In genomic region chr3:42556089-42556632, GRCh38 we compare ENCODE assay signal across 11 cellular contexts. TPM values are rescaled to one million over a fixed set of nuclear protein-coding genes. Genes with fewer than 3 reads are reported as not detected.
A peak's percentile ranks its signal among the peaks of the same experiment; 100 is the strongest.
DNase-seq lines count a peak whose midpoint lies in the region; ATAC-seq and TF ChIP-seq lines count a peak whose summit lies in the region.
"Had no signal": no experiment of that assay in that cellular context is flagged by ENCODE, and none has a peak within 500 bp of the region (broad histone marks: within the 10 kb centered on the region; RNA-seq: fewer than 3 reads in every experiment).

No MANE protein-coding gene starts in this region.

- intact Hi-C loops in CD8-positive, alpha-beta T cell (cut with DNase I, micrococcal nuclease) = loop anchor here (1.0 to 2.0 kb wide), 2 partner anchors 9 to 25 kb away; partner anchors contain the start of gene SEC22C (in 1 of the 2)
- intact Hi-C loops in OCI-LY7 (cut with micrococcal nuclease; ENCODE audit: unreplicated experiment) = no loop called here
- intact Hi-C loops in sigmoid colon (cut with DNase I) = no loop called here

- TF ChIP-seq POLR2A in GM18505 (IDR thresholded peaks at IDR 0.05; ENCODE audit: borderline replicate concordance, extremely low read depth, insufficient read depth, insufficient read length) (no peak), sigmoid colon (IDR thresholded peaks at IDR 0.05) (no peak)

- no peak overlapping the region for H3K4me3 ChIP-seq in CD8-positive, alpha-beta T cell (ENCODE audit: low read depth, low read length)
- H3K4me3 ChIP-seq in OCI-LY7 (ENCODE audit: low read depth, low read length, poor library complexity, severe bottlenecking) = no peak overlapping the region
- no peak overlapping the region for H3K4me3 ChIP-seq in sigmoid colon
- H3K4me3 ChIP-seq: thoracic aorta had no signal

- peak in 6 of 7 experiments; percentile 18 to 75 (median 36) for DNase-seq in CD8-positive, alpha-beta T cell
- DNase-seq in OCI-LY7 (ENCODE audit: low spot score) (peak; percentile 20), dermis blood vessel endothelial cell (peak; percentile 28), sigmoid colon (no peak)
- DNase-seq: right cardiac atrium had no signal

- H3K4me1 ChIP-seq in CD8-positive, alpha-beta T cell (ENCODE audit: insufficient read depth, low read length) = peaks cover 21% of the 10 kb centered on the region
- H3K4me1 ChIP-seq in OCI-LY7 (ENCODE audit: insufficient read depth, low read length, poor library complexity, severe bottlenecking) (peaks cover 7% of the 10 kb centered on the region), sigmoid colon (no peaks in the 10 kb centered on the region)

- no TSS peak for BruUV-seq in OCI-LY7 (replicated peaks; lab: Mats Ljungman, UMichigan)

- CTCF ChIA-PET in CD8-positive, alpha-beta T cell (lab: Charles Lee) = interaction anchor here (0.8 to 4.2 kb wide), 4 partner anchors 10 to 55 kb away, joined by 3 to 26 read pairs (median 6); partner anchors contain the start of gene VIPR1
- CTCF ChIA-PET in OCI-LY7 (lab: Charles Lee; ENCODE audit: unreplicated experiment) = no interaction called here

- peak overlapping the region; percentile 59 for H3K4me3 Mint-ChIP-seq in CD8-positive, alpha-beta T cell

- peaks cover 7% of the 10 kb centered on the region for H3K36me3 ChIP-seq in CD8-positive, alpha-beta T cell (ENCODE audit: insufficient read depth, low read length)
- H3K36me3 ChIP-seq in OCI-LY7 (ENCODE audit: insufficient read depth, low read length) = peaks cover 86% of the 10 kb centered on the region
- H3K36me3 ChIP-seq in sigmoid colon = peaks cover 37 to 97% (median 49%) of the 10 kb centered on the region in 4 donors

- no peaks in the 10 kb centered on the region for H3K27me3 Mint-ChIP-seq in CD8-positive, alpha-beta T cell (ENCODE audit: low read depth)

- H3K27ac ChIP-seq in CD8-positive, alpha-beta T cell (ENCODE audit: low read depth, low read length) = peak overlapping the region; percentile 42
- H3K27ac ChIP-seq in OCI-LY7 (ENCODE audit: low read depth, low read length, poor library complexity, severe bottlenecking) = no peak overlapping the region
- no peak overlapping the region for H3K27ac ChIP-seq in sigmoid colon
- H3K27ac ChIP-seq: HL-60, thoracic aorta had no signal

- H3K9me2 ChIP-seq in OCI-LY7 (ENCODE audit: insufficient read depth, low read length) = no peaks in the 10 kb centered on the region

- H3K4me2 ChIP-seq in OCI-LY7 (ENCODE audit: low read length) = no peak overlapping the region

- no peaks in the 10 kb centered on the region for H4K20me1 ChIP-seq in OCI-LY7 (ENCODE audit: insufficient read depth, low read length)

- no peaks in the 10 kb centered on the region for H3K9me3 ChIP-seq in CD8-positive, alpha-beta T cell (ENCODE audit: low read length)
- no peaks in the 10 kb centered on the region for H3K9me3 ChIP-seq in OCI-LY7 (ENCODE audit: low read length)
- no peaks in the 10 kb centered on the region for H3K9me3 ChIP-seq in sigmoid colon
- H3K9me3 ChIP-seq: thoracic aorta had no signal

- POLR2A ChIA-PET in CD8-positive, alpha-beta T cell (lab: Charles Lee) = interaction anchor here (0.8 to 1.1 kb wide), 5 partner anchors 9 to 54 kb away, joined by 3 to 5 read pairs (median 3); partner anchors contain the start of genes SS18L2 and VIPR1
- POLR2A ChIA-PET in OCI-LY7 (lab: Charles Lee) = no interaction called here

- ATAC-seq in CD8-positive, alpha-beta T cell = peak; percentile 83
- ATAC-seq in GM21529 (IDR thresholded peaks at IDR 0.05; ENCODE audit: unreplicated experiment) (peak; percentile 44), GM18861 (IDR thresholded peaks at IDR 0.05; ENCODE audit: unreplicated experiment) (no peak), GM18505 (IDR thresholded peaks at IDR 0.05; ENCODE audit: unreplicated experiment) (no peak), GM18868 (IDR thresholded peaks at IDR 0.05; ENCODE audit: unreplicated experiment) (no peak)
- ATAC-seq: right cardiac atrium had no signal

- H3K27ac Mint-ChIP-seq in CD8-positive, alpha-beta T cell = peak overlapping the region; percentile 97

- no peaks in the 10 kb centered on the region for H3K9me3 Mint-ChIP-seq in CD8-positive, alpha-beta T cell

- H3K27me3 ChIP-seq in CD8-positive, alpha-beta T cell (ENCODE audit: insufficient read depth, low read length) = no peaks in the 10 kb centered on the region
- H3K27me3 ChIP-seq in sigmoid colon = no peaks in the 10 kb centered on the region

- peaks cover 62% of the 10 kb centered on the region for H3K36me3 Mint-ChIP-seq in CD8-positive, alpha-beta T cell

- TF ChIP-seq CTCF in CD8-positive, alpha-beta T cell (IDR thresholded peaks at IDR 0.05) = no peak
- TF ChIP-seq CTCF in OCI-LY7 (conservative IDR thresholded peaks at IDR 0.05; ENCODE audit: low read length) (no peak), sigmoid colon (IDR thresholded peaks at IDR 0.05) (no peak)

- no peak overlapping the region for H2AFZ ChIP-seq in OCI-LY7 (ENCODE audit: low read length)

- WGBS in sigmoid colon, 2 donors = 58 to 74% methylated on average over 3 of the region's 3 CpGs

- no peaks in the 10 kb centered on the region for H3K79me2 ChIP-seq in OCI-LY7 (ENCODE audit: insufficient read depth, low read depth, low read length)

- H3K4me1 Mint-ChIP-seq in CD8-positive, alpha-beta T cell (ENCODE audit: low read depth) = peaks cover 29% of the 10 kb centered on the region

- TF ChIP-seq EP300 in sigmoid colon (IDR thresholded peaks at IDR 0.05) = no peak

RNA-seq across cellular contexts. Expression of gene SEC22C, which starts 25.6 kb away (rescaled TPM):
- 10 to 100 TPM; 71.3 to 75.2 TPM for total RNA-seq in CD8-positive, alpha-beta T cell
- 30.0 and 33.0 TPM in 2 replicates for total RNA-seq in OCI-LY7 (2014; rRNA removed; shearing (Covaris generic))
- total RNA-seq in OCI-LY7 (2022) (36.2 and 39.5 TPM in 2 replicates), dermis blood vessel endothelial cell (104 and 114 TPM in 2 replicates), sigmoid colon (10 to 100 TPM; 48.5 to 89.2 (median 57.2) TPM)
- 10 to 100 TPM in 2 of 3 donors, 1 to 10 TPM in 1; 8.4 to 18.2 (median 11.3) TPM for polyA plus RNA-seq in sigmoid colon

RNA-seq across cellular contexts. Expression of gene SS18L2, which starts 34.5 kb away (rescaled TPM):
- 10 to 100 TPM; 55.5 to 59.8 TPM for total RNA-seq in CD8-positive, alpha-beta T cell
- total RNA-seq in OCI-LY7 (2014; rRNA removed; shearing (Covaris generic)) = 44.1 and 48.9 TPM in 2 replicates
- total RNA-seq in OCI-LY7 (2022) (58.1 and 66.5 TPM in 2 replicates), dermis blood vessel endothelial cell (23.4 and 46.5 TPM in 2 replicates), sigmoid colon (10 to 100 TPM in 2 of 4 donors, 1 to 10 TPM in 2; 9.1 to 27.0 (median 12.8) TPM)
- polyA plus RNA-seq in sigmoid colon = 10 to 100 TPM; 36.6 to 67.3 (median 41.5) TPM

RNA-seq across cellular contexts. Expression of gene NKTR, which starts 44.3 kb away (rescaled TPM):
- total RNA-seq in CD8-positive, alpha-beta T cell = 100 to 1,000 TPM; 190 to 204 TPM
- total RNA-seq in OCI-LY7 (2014; rRNA removed; shearing (Covaris generic)) = 85.1 and 90.2 TPM in 2 replicates
- 154 and 167 TPM in 2 replicates for total RNA-seq in OCI-LY7 (2022)
- total RNA-seq in dermis blood vessel endothelial cell = 61.7 and 133 TPM in 2 replicates
- total RNA-seq in sigmoid colon = 100 to 1,000 TPM in 1 of 4 donors, 10 to 100 TPM in 3; 81.3 to 130 (median 84.4) TPM
- polyA plus RNA-seq in sigmoid colon = 10 to 100 TPM in 1 of 3 donors, 1 to 10 TPM in 2; 1.8 to 27.9 (median 2.5) TPM

RNA-seq across cellular contexts. Expression of gene VIPR1, which starts 53.7 kb away (rescaled TPM):
- total RNA-seq in CD8-positive, alpha-beta T cell = 10 to 100 TPM; 31.2 to 34.3 TPM
- 0.21 TPM in 1 of 2 replicates, not detected in the other for total RNA-seq in OCI-LY7 (2014; rRNA removed; shearing (Covaris generic))
- total RNA-seq in OCI-LY7 (2022) = not detected in 2 replicates
- total RNA-seq in dermis blood vessel endothelial cell = 0.23 and 0.85 TPM in 2 replicates
- 1 to 10 TPM; 2.6 to 9.6 (median 5.8) TPM for total RNA-seq in sigmoid colon
- 10 to 100 TPM; 24.5 to 50.6 (median 43.8) TPM for polyA plus RNA-seq in sigmoid colon

Comparison
In these comparisons a context has a peak if more than half of its experiments do, and no peak if none do; other contexts are left out.
1. ATAC-seq: peak in CD8-positive, alpha-beta T cell (single experiment) and GM21529 (single experiment); none in GM18861 (single experiment), GM18505 (single experiment) and GM18868 (single experiment).
2. intact Hi-C loops: an anchor here in CD8-positive, alpha-beta T cell (1.0 to 2.0 kb wide); none called in OCI-LY7 and sigmoid colon.